In the genomic region with DNA sequence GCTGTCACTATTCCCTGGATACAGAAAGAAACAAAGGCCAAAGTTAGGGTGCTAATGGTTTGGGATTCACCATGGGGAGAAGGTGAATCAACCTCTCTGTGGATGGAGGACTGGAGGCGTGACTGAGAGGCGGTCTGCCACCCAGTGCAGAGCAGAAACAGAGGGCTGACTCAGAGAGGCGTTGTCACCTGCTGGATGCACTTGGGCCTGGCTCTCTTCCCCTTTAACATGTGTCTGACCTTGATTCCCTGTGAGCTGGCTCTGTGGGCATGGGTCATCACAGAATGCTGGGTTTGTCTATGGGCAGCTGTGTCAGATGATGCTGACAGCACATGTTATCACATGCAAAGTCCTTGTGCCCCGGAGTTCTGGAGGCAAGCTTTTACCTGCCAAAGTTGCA, we compare ENCODE assay signal across 20 cellular contexts.
DNase-seq lines count a peak whose midpoint lies in the region; ATAC-seq, FAIRE-seq and TF ChIP-seq lines count a peak whose summit lies in the region.
"Had no signal": no experiment of that assay in that cellular context is flagged by ENCODE, and none has a peak within 500 bp of the region (broad histone marks: within the 10 kb centered on the region; RNA-seq: fewer than 3 reads in every experiment).

No MANE protein-coding gene starts in this region.

- no CpG with 5 or more reads among the region's 4 CpGs for WGBS in neuronal stem cell (ENCODE audit: extremely low coverage in 2 of 2, insufficient read length in 2 of 2, insufficient replicate concordance in 1 of 2), 2 donors
- WGBS in small intestine, 3 donors = 81 to 91% (median 84%) methylated on average over 4 of the region's 4 CpGs

- BruUV-seq in HCT116 (replicated peaks; lab: Mats Ljungman, UMichigan) = no TSS peak

- H3K27ac Mint-ChIP-seq in glutamatergic neuron (ENCODE audit: unreplicated experiment) = no peak overlapping the region
- H3K27ac Mint-ChIP-seq: activated CD4-positive, alpha-beta T cell treated with anti-CD3 and anti-CD28 coated beads, Interleukin-2, amount 10 ng/mL, durations not matched to agents 7 days and 5 days; activated naive CD8-positive, alpha-beta T cell treated with anti-CD3 and anti-CD28 coated beads, Interleukin-2, amount 50 U/mL, for 24 hours; CD8-positive, alpha-beta T cell had no signal

- no peak overlapping the region for H4K8ac ChIP-seq in neuronal stem cell (ENCODE audit: low read depth, low read length)

- no peak overlapping the region for H2BK15ac ChIP-seq in neuronal stem cell (ENCODE audit: low read length)

- no peak overlapping the region for H4K91ac ChIP-seq in neuronal stem cell (ENCODE audit: low read depth, low read length, poor library complexity)

- H2BK120ac ChIP-seq in neuronal stem cell (ENCODE audit: low read depth, low read length) = no peak overlapping the region

- H4K20me1 ChIP-seq in HCT116 (ENCODE audit: insufficient read depth) = no peaks in the 10 kb centered on the region

- H3K79me2 ChIP-seq in HCT116 (ENCODE audit: insufficient read depth, low read length) = peaks cover 14% of the 10 kb centered on the region; the same call in 1 of the 2 replicates

- TF ChIP-seq RAD21 in HCT116 (IDR thresholded peaks at IDR 0.05; ENCODE audit: low read depth) = no peak

- no peaks in the 10 kb centered on the region for H3K36me3 ChIP-seq in HCT116 (ENCODE audit: control insufficient read depth in 1 of 2, insufficient read depth in 2 of 2, low read length in 2 of 2)
- H3K36me3 ChIP-seq in RWPE2 (ENCODE audit: low read depth) = no peaks in the 10 kb centered on the region
- H3K36me3 ChIP-seq in neuronal stem cell (replicated peaks in 1 of 2; ENCODE audit: control insufficient read depth in 2 of 2, insufficient read depth in 2 of 2, low read length in 2 of 2) = peaks cover 0 to 8% of the 10 kb centered on the region in 2 donors
- no peaks in the 10 kb centered on the region for H3K36me3 ChIP-seq in small intestine (ENCODE audit: control insufficient read depth in 2 of 2, insufficient read depth in 2 of 2, low read length in 2 of 2)
- H3K36me3 ChIP-seq: left ventricle myocardium inferior had no signal

- no peak for DNase-seq in HCT116 (ENCODE audit: low read depth, low spot score)
- no peak for DNase-seq in RWPE2 (ENCODE audit: low spot score)
- peak; percentile 54 for DNase-seq in epithelial cell of prostate (ENCODE audit: low read depth, low spot score)
- DNase-seq in neuronal stem cell (ENCODE audit: low spot score) = no peak
- no peak for DNase-seq in glutamatergic neuron
- no peak for DNase-seq in small intestine
- DNase-seq: activated CD4-positive, alpha-beta T cell treated with anti-CD3 and anti-CD28 coated beads, Interleukin-2, amount 10 ng/mL, durations not matched to agents 7 days and 5 days; activated CD8-positive, alpha-beta memory T cell treated with anti-CD3 and anti-CD28 coated beads, Interleukin-2, amount 50 U/mL, for 4 hours; activated effector memory CD4-positive, alpha-beta T cell treated with Interleukin-2 at 50 U/mL for 16 hours; activated naive CD8-positive, alpha-beta T cell treated with anti-CD3 and anti-CD28 coated beads, Interleukin-2, amount 50 U/mL, for 24 hours; CD8-positive, alpha-beta T cell; GM23248; left ventricle myocardium inferior; NCI-H146; NCI-H82 had no signal

- no peak overlapping the region for H3K4me3 ChIP-seq in HCT116 (replicated peaks in 1 of 2; ENCODE audit: low read depth in 1 of 2, low read length in 2 of 2)
- H3K4me3 ChIP-seq in RWPE2 (ENCODE audit: severe bottlenecking) = no peak overlapping the region
- peak overlapping the region in 1 of 2 donors; percentile 9 for H3K4me3 ChIP-seq in neuronal stem cell (ENCODE audit: low read length in 2 of 2)
- no peak overlapping the region for H3K4me3 ChIP-seq in small intestine (ENCODE audit: low read depth in 1 of 2, low read length in 2 of 2)
- H3K4me3 ChIP-seq: GM23248, left ventricle myocardium inferior had no signal

- H2AFZ ChIP-seq in HCT116 (ENCODE audit: low read depth, low read length, poor library complexity, severe bottlenecking) (no peak overlapping the region), neuronal stem cell (ENCODE audit: low read length) (no peak overlapping the region)
- H2AFZ ChIP-seq: GM23248 had no signal

- no peak overlapping the region for H2BK5ac ChIP-seq in neuronal stem cell (ENCODE audit: low read length)

- FAIRE-seq in small intestine (lab: Jason Lieb, UNC) = no peak
- FAIRE-seq: GM18507, TTC549 had no signal

- H3K36me3 Mint-ChIP-seq in glutamatergic neuron (ENCODE audit: unreplicated experiment) = no peaks in the 10 kb centered on the region
- H3K36me3 Mint-ChIP-seq: CD8-positive, alpha-beta T cell had no signal

- H3K9me3 ChIP-seq in HCT116 (ENCODE audit: control insufficient read depth in 1 of 2, insufficient read depth in 1 of 2, low read depth in 1 of 2, low read length in 2 of 2) (no peaks in the 10 kb centered on the region), RWPE2 (ENCODE audit: severe bottlenecking) (no peaks in the 10 kb centered on the region), neuronal stem cell (replicated peaks in 1 of 2; ENCODE audit: control insufficient read depth in 2 of 2, insufficient read depth in 1 of 2, low read depth in 1 of 2, low read length in 2 of 2) (no peaks in the 10 kb centered on the region), small intestine (ENCODE audit: control insufficient read depth, low read depth) (no peaks in the 10 kb centered on the region)
- H3K9me3 ChIP-seq: left ventricle myocardium inferior had no signal

- no peak overlapping the region for H2BK12ac ChIP-seq in neuronal stem cell (ENCODE audit: low read length)

- peaks cover 28% of the 10 kb centered on the region for H3K4me1 Mint-ChIP-seq in glutamatergic neuron (ENCODE audit: low read depth, unreplicated experiment)
- H3K4me1 Mint-ChIP-seq: activated CD4-positive, alpha-beta T cell treated with anti-CD3 and anti-CD28 coated beads, Interleukin-2, amount 10 ng/mL, durations not matched to agents 7 days and 5 days; activated naive CD8-positive, alpha-beta T cell treated with anti-CD3 and anti-CD28 coated beads, Interleukin-2, amount 50 U/mL, for 24 hours had no signal

- H3K14ac ChIP-seq in neuronal stem cell (ENCODE audit: low read length) = no peak overlapping the region

- H3K18ac ChIP-seq in neuronal stem cell (ENCODE audit: low read length) = no peak overlapping the region

- H3K23ac ChIP-seq in neuronal stem cell (ENCODE audit: low read depth, low read length, poor library complexity) = no peak overlapping the region

- intact Hi-C loops in HCT116 (cut with micrococcal nuclease) = no loop called here

- no peaks in the 10 kb centered on the region for H3K27me3 ChIP-seq in HCT116 (ENCODE audit: insufficient read depth, low read length)
- no peaks in the 10 kb centered on the region for H3K27me3 ChIP-seq in RWPE2 (ENCODE audit: insufficient read depth, poor library complexity, severe bottlenecking)
- no peaks in the 10 kb centered on the region for H3K27me3 ChIP-seq in neuronal stem cell (ENCODE audit: control insufficient read depth in 3 of 3, insufficient read depth in 3 of 3, low read depth in 1 of 3, low read length in 3 of 3)
- H3K27me3 ChIP-seq in small intestine (ENCODE audit: control insufficient read depth in 2 of 2, insufficient read depth in 2 of 2, low read length in 2 of 2) = no peaks in the 10 kb centered on the region

- H3K4me1 ChIP-seq in HCT116 (ENCODE audit: control insufficient read depth in 1 of 2, insufficient read depth in 2 of 2, low read length in 2 of 2) (peaks cover 0 to 8% of the 10 kb centered on the region in 2 experiments; a peak in 1 of 4 replicates), RWPE2 (ENCODE audit: insufficient read depth, poor library complexity, severe bottlenecking) (peaks cover 35% of the 10 kb centered on the region), neuronal stem cell (ENCODE audit: control insufficient read depth in 2 of 2, insufficient read depth in 1 of 2, low read depth in 1 of 2, low read length in 2 of 2) (peaks cover 10 to 26% of the 10 kb centered on the region in 2 donors), small intestine (ENCODE audit: control insufficient read depth in 2 of 2, insufficient read depth in 1 of 2, low read depth in 1 of 2, low read length in 1 of 2) (no peaks in the 10 kb centered on the region)

- H3K9ac ChIP-seq in HCT116 (ENCODE audit: low read length) (no peak overlapping the region), neuronal stem cell (ENCODE audit: low read depth, low read length, poor library complexity) (peak overlapping the region; percentile 26)
- H3K9ac ChIP-seq: GM23248 had no signal

- ATAC-seq in HCT116 (peak; percentile 61), RWPE2 (ENCODE audit: low read depth) (peak; percentile 88), HG03342 (IDR thresholded peaks at IDR 0.05; ENCODE audit: unreplicated experiment) (no peak), GM21619 (IDR thresholded peaks at IDR 0.05; ENCODE audit: unreplicated experiment) (no peak)
- ATAC-seq: activated naive CD8-positive, alpha-beta T cell treated with anti-CD3 and anti-CD28 coated beads, Interleukin-2, amount 50 U/mL, for 24 hours; CD8-positive, alpha-beta T cell; Panc1 had no signal

- H3K27me3 Mint-ChIP-seq in glutamatergic neuron (ENCODE audit: unreplicated experiment) = peaks cover 4% of the 10 kb centered on the region
- H3K27me3 Mint-ChIP-seq: activated CD4-positive, alpha-beta T cell treated with anti-CD3 and anti-CD28 coated beads, Interleukin-2, amount 10 ng/mL, durations not matched to agents 7 days and 5 days; activated naive CD8-positive, alpha-beta T cell treated with anti-CD3 and anti-CD28 coated beads, Interleukin-2, amount 50 U/mL, for 24 hours had no signal

- CTCF ChIA-PET in HCT116 (lab: Charles Lee) = no interaction called here

- peaks cover 3% of the 10 kb centered on the region for H3K9me3 Mint-ChIP-seq in glutamatergic neuron (ENCODE audit: unreplicated experiment)
- H3K9me3 Mint-ChIP-seq: activated CD4-positive, alpha-beta T cell treated with anti-CD3 and anti-CD28 coated beads, Interleukin-2, amount 10 ng/mL, durations not matched to agents 7 days and 5 days; activated naive CD8-positive, alpha-beta T cell treated with anti-CD3 and anti-CD28 coated beads, Interleukin-2, amount 50 U/mL, for 24 hours; CD8-positive, alpha-beta T cell had no signal

- H3K79me1 ChIP-seq in neuronal stem cell (ENCODE audit: low read depth, low read length) = peaks cover 3% of the 10 kb centered on the region

- H3K4me2 ChIP-seq in HCT116 (ENCODE audit: low read length) (no peak overlapping the region), neuronal stem cell (ENCODE audit: insufficient read depth, low read length, poor library complexity, severe bottlenecking) (no peak overlapping the region)

- TF ChIP-seq CTCF in HCT116 (IDR thresholded peaks at IDR 0.05 in 2 of 3, conservative IDR thresholded peaks at IDR 0.05 in 1 of 3; ENCODE audit: borderline replicate concordance in 1 of 3, insufficient read depth in 1 of 3, low read depth in 2 of 3, low read length in 2 of 3) (no peak), RWPE2 (IDR thresholded peaks at IDR 0.05; ENCODE audit: poor library complexity, severe bottlenecking) (no peak), glutamatergic neuron (IDR thresholded peaks at IDR 0.05; ENCODE audit: partially characterized antibody, unreplicated experiment) (no peak)

- no peaks in the 10 kb centered on the region for H3K9me2 ChIP-seq in HCT116 (ENCODE audit: insufficient read depth)

- H3K27ac ChIP-seq in HCT116 (ENCODE audit: low read depth, low read length) (no peak overlapping the region), RWPE2 (ENCODE audit: poor library complexity, severe bottlenecking) (peak overlapping the region; percentile 14), epithelial cell of prostate (peak overlapping the region; percentile 29), neuronal stem cell (replicated peaks; ENCODE audit: low read length) (no peak overlapping the region), small intestine (ENCODE audit: low read depth in 1 of 2, low read length in 1 of 2) (no peak overlapping the region)
- H3K27ac ChIP-seq: GM23248, left ventricle myocardium inferior had no signal

- POLR2A ChIA-PET in HCT116 (lab: Charles Lee) = no interaction called here

- RAD21 ChIA-PET in HCT116 (lab: Charles Lee; ENCODE audit: low non-redundant PET in 1 of 2, low total read pairs in 2 of 2, uncharacterized antibody in 2 of 2, unreplicated experiment in 2 of 2) = no interaction called here

- H2AK5ac ChIP-seq in neuronal stem cell (ENCODE audit: low read depth, low read length) = no peak overlapping the region

- no peak overlapping the region for H3K4me3 Mint-ChIP-seq in glutamatergic neuron (ENCODE audit: unreplicated experiment)
- H3K4me3 Mint-ChIP-seq: activated CD4-positive, alpha-beta T cell treated with anti-CD3 and anti-CD28 coated beads, Interleukin-2, amount 10 ng/mL, durations not matched to agents 7 days and 5 days; activated naive CD8-positive, alpha-beta T cell treated with anti-CD3 and anti-CD28 coated beads, Interleukin-2, amount 50 U/mL, for 24 hours; CD8-positive, alpha-beta T cell had no signal

- no peak for TF ChIP-seq POLR2A in HCT116 (IDR thresholded peaks at IDR 0.05; ENCODE audit: borderline replicate concordance, extremely low read depth, insufficient read depth, insufficient read length)

- no peak overlapping the region for H3K4ac ChIP-seq in neuronal stem cell (ENCODE audit: low read length)

Comparison
In these comparisons a context has a peak if more than half of its experiments do, and no peak if none do; other contexts are left out.
1. ATAC-seq: peak in HCT116 (single experiment) and RWPE2 (single experiment); none in HG03342 (single experiment) and GM21619 (single experiment).
2. H3K27ac ChIP-seq: peak in RWPE2 (single experiment) and epithelial cell of prostate (single experiment); none in HCT116 (single experiment), neuronal stem cell (single experiment) and small intestine (0 of 2).